In genomic region chr9:27990524-27990923, GRCh38 we compare ENCODE assay signal across 1 cellular context.
TF ChIP-seq lines count a peak whose summit lies in the region.

No MANE protein-coding gene starts in this region.

TF ChIP-seq in GM12878, 131 proteins besides CTCF, POLR2A, EP300 and RAD21 (continued from another document):
- TF ChIP-seq, protein P1, sequence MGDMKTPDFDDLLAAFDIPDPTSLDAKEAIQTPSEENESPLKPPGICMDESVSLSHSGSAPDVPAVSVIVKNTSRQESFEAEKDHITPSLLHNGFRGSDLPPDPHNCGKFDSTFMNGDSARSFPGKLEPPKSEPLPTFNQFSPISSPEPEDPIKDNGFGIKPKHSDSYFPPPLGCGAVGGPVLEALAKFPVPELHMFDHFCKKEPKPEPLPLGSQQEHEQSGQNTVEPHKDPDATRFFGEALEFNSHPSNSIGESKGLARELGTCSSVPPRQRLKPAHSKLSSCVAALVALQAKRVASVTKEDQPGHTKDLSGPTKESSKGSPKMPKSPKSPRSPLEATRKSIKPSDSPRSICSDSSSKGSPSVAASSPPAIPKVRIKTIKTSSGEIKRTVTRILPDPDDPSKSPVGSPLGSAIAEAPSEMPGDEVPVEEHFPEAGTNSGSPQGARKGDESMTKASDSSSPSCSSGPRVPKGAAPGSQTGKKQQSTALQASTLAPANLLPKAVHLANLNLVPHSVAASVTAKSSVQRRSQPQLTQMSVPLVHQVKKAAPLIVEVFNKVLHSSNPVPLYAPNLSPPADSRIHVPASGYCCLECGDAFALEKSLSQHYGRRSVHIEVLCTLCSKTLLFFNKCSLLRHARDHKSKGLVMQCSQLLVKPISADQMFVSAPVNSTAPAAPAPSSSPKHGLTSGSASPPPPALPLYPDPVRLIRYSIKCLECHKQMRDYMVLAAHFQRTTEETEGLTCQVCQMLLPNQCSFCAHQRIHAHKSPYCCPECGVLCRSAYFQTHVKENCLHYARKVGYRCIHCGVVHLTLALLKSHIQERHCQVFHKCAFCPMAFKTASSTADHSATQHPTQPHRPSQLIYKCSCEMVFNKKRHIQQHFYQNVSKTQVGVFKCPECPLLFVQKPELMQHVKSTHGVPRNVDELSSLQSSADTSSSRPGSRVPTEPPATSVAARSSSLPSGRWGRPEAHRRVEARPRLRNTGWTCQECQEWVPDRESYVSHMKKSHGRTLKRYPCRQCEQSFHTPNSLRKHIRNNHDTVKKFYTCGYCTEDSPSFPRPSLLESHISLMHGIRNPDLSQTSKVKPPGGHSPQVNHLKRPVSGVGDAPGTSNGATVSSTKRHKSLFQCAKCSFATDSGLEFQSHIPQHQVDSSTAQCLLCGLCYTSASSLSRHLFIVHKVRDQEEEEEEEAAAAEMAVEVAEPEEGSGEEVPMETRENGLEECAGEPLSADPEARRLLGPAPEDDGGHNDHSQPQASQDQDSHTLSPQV (IDR thresholded peaks at IDR 0.05): no peak
- peak in 1 of 2 experiments; percentile 14; a peak in 2 of 4 replicates for TF ChIP-seq IKZF2 (IDR thresholded peaks at IDR 0.05)
- TF ChIP-seq CHD2 (IDR thresholded peaks at IDR 0.05; ENCODE audit: borderline replicate concordance, low read depth, low read length): no peak
- TF ChIP-seq EGR1 (IDR thresholded peaks at IDR 0.05; ENCODE audit: borderline replicate concordance in 1 of 2, low read depth in 2 of 2, low read length in 2 of 2): no peak
- no peak for TF ChIP-seq REST (IDR thresholded peaks at IDR 0.05; ENCODE audit: low read depth, low read length)
- TF ChIP-seq, protein P2, sequence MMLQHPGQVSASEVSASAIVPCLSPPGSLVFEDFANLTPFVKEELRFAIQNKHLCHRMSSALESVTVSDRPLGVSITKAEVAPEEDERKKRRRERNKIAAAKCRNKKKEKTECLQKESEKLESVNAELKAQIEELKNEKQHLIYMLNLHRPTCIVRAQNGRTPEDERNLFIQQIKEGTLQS (IDR thresholded peaks at IDR 0.05; ENCODE audit: borderline replicate concordance, extremely low read depth, low read depth, low read length): no peak
- no peak for TF ChIP-seq SUZ12 (IDR thresholded peaks at IDR 0.05; ENCODE audit: unreplicated experiment)
- no peak for TF ChIP-seq RAD51 (IDR thresholded peaks at IDR 0.05)
- TF ChIP-seq, protein P3, sequence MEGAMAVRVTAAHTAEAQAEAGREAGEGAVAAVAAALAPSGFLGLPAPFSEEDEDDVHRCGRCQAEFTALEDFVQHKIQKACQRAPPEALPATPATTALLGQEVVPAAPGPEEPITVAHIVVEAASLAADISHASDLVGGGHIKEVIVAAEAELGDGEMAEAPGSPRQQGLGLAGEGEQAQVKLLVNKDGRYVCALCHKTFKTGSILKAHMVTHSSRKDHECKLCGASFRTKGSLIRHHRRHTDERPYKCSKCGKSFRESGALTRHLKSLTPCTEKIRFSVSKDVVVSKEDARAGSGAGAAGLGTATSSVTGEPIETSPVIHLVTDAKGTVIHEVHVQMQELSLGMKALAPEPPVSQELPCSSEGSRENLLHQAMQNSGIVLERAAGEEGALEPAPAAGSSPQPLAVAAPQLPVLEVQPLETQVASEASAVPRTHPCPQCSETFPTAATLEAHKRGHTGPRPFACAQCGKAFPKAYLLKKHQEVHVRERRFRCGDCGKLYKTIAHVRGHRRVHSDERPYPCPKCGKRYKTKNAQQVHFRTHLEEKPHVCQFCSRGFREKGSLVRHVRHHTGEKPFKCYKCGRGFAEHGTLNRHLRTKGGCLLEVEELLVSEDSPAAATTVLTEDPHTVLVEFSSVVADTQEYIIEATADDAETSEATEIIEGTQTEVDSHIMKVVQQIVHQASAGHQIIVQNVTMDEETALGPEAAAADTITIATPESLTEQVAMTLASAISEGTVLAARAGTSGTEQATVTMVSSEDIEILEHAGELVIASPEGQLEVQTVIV (IDR thresholded peaks at IDR 0.05; ENCODE audit: borderline replicate concordance, partially characterized antibody): no peak
- TF ChIP-seq NR2F1 (conservative IDR thresholded peaks at IDR 0.05): peak; percentile 36; the same call in 1 of the 2 replicates
- TF ChIP-seq RBBP5 (conservative IDR thresholded peaks at IDR 0.05): no peak
- TF ChIP-seq CREM (IDR thresholded peaks at IDR 0.05; ENCODE audit: low read depth): no peak
- peak in 1 of 2 experiments; percentile 35; a peak in 1 of 4 replicates for TF ChIP-seq BHLHE40 (IDR thresholded peaks at IDR 0.05; ENCODE audit: borderline replicate concordance in 1 of 2, low read depth in 2 of 2, low read length in 1 of 2)
- 0 out of 2 replicates have a peak, but pooled peaks have one; percentile 14 for TF ChIP-seq BMI1 (IDR thresholded peaks at IDR 0.05; ENCODE audit: borderline replicate concordance)
- TF ChIP-seq NFYA (IDR thresholded peaks at IDR 0.05; ENCODE audit: borderline replicate concordance, low read depth, low read length): no peak
- TF ChIP-seq BCL11A (IDR thresholded peaks at IDR 0.05; ENCODE audit: low read depth, low read length): peak; percentile 55; the same call in 1 of the 2 replicates
- TF ChIP-seq DPF2 (IDR thresholded peaks at IDR 0.05): peak; percentile 56; the same call in 1 of the 2 replicates
- TF ChIP-seq PAX5 (IDR thresholded peaks at IDR 0.05; ENCODE audit: borderline replicate concordance, low read depth, low read length): peak; percentile 58; the same call in 1 of the 2 replicates
- TF ChIP-seq IKZF1 (conservative IDR thresholded peaks at IDR 0.05): peak; percentile 47
- TF ChIP-seq, protein P4, sequence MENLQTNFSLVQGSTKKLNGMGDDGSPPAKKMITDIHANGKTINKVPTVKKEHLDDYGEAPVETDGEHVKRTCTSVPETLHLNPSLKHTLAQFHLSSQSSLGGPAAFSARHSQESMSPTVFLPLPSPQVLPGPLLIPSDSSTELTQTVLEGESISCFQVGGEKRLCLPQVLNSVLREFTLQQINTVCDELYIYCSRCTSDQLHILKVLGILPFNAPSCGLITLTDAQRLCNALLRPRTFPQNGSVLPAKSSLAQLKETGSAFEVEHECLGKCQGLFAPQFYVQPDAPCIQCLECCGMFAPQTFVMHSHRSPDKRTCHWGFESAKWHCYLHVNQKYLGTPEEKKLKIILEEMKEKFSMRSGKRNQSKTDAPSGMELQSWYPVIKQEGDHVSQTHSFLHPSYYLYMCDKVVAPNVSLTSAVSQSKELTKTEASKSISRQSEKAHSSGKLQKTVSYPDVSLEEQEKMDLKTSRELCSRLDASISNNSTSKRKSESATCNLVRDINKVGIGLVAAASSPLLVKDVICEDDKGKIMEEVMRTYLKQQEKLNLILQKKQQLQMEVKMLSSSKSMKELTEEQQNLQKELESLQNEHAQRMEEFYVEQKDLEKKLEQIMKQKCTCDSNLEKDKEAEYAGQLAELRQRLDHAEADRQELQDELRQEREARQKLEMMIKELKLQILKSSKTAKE (IDR thresholded peaks at IDR 0.05; ENCODE audit: low read depth, poor library complexity, severe bottlenecking): no peak
- peak; percentile 67 for TF ChIP-seq JUNB (IDR thresholded peaks at IDR 0.05)
- TF ChIP-seq RELB (IDR thresholded peaks at IDR 0.05; ENCODE audit: low read depth): no peak
- TF ChIP-seq NFIC (IDR thresholded peaks at IDR 0.05; ENCODE audit: low read depth, low read length): peak; percentile 58
- TF ChIP-seq MYB (IDR thresholded peaks at IDR 0.05; ENCODE audit: borderline replicate concordance, low read depth, low read length): no peak
- TF ChIP-seq, protein P5, sequence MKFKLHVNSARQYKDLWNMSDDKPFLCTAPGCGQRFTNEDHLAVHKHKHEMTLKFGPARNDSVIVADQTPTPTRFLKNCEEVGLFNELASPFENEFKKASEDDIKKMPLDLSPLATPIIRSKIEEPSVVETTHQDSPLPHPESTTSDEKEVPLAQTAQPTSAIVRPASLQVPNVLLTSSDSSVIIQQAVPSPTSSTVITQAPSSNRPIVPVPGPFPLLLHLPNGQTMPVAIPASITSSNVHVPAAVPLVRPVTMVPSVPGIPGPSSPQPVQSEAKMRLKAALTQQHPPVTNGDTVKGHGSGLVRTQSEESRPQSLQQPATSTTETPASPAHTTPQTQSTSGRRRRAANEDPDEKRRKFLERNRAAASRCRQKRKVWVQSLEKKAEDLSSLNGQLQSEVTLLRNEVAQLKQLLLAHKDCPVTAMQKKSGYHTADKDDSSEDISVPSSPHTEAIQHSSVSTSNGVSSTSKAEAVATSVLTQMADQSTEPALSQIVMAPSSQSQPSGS (IDR thresholded peaks at IDR 0.05; ENCODE audit: low read length): peak; percentile 37; the same call in 1 of the 2 replicates
